ENCODE assay signal across 17 cellular contexts in genomic region chr10:67282871-67283270, GRCh38.
DNase-seq lines count a peak whose midpoint lies in the region; ATAC-seq and TF ChIP-seq lines count a peak whose summit lies in the region.
"Had no signal": no experiment of that assay in that cellular context is flagged by ENCODE, and none has a peak within 500 bp of the region (broad histone marks: within the 10 kb centered on the region; RNA-seq: fewer than 3 reads in every experiment).

No MANE protein-coding gene starts in this region.

- H3K9ac ChIP-seq in endodermal cell (ENCODE audit: extremely low read depth, low read length, poor library complexity, severe bottlenecking) (no peak overlapping the region), smooth muscle cell (ENCODE audit: low read depth) (no peak overlapping the region)

- H3K27me3 Mint-ChIP-seq in endodermal cell (ENCODE audit: insufficient read depth) (no peaks in the 10 kb centered on the region), neural crest cell (ENCODE audit: low read depth) (no peaks in the 10 kb centered on the region)

- no peaks in the 10 kb centered on the region for H3F3A ChIP-seq in smooth muscle cell (ENCODE audit: low read depth)

- H2AFZ ChIP-seq in smooth muscle cell (ENCODE audit: low read depth) = peak overlapping the region; percentile 16

- no peaks in the 10 kb centered on the region for H3K79me2 ChIP-seq in smooth muscle cell (ENCODE audit: low read depth)

- H3K4me2 ChIP-seq in smooth muscle cell = no peak overlapping the region

- no peak overlapping the region for H3K4me3 Mint-ChIP-seq in endodermal cell
- no peak overlapping the region for H3K4me3 Mint-ChIP-seq in neural crest cell
- H3K4me3 Mint-ChIP-seq: CD4-positive, alpha-beta memory T cell had no signal

- H3K36me3 ChIP-seq in endodermal cell (ENCODE audit: control insufficient read depth, insufficient read depth, low read length) (no peaks in the 10 kb centered on the region), smooth muscle cell (ENCODE audit: low read depth) (no peaks in the 10 kb centered on the region)

- H4K20me1 ChIP-seq in smooth muscle cell (ENCODE audit: low read depth) = no peaks in the 10 kb centered on the region

- DNase-seq in ELF-1 (ENCODE audit: low read depth, low spot score) = peak; percentile 3
- DNase-seq in endodermal cell = no peak
- DNase-seq in neural crest cell (ENCODE audit: low read depth, low spot score) = no peak
- no peak for DNase-seq in smooth muscle cell (lab: John Stamatoyannopoulos, UW; ENCODE audit: unreplicated experiment)
- no peak for DNase-seq in dermis blood vessel endothelial cell
- DNase-seq in NCI-H2029 treated with DMSO at 0.1 percent for 48 hours (lab: John Stamatoyannopoulos, UW) = no peak
- DNase-seq: C1 segment of cervical spinal cord; CD4-positive, alpha-beta memory T cell; COR-L47; DMS153; DND-41; GDM1; GOT3; H7; HCEC 1CT had no signal

- H3K27ac Mint-ChIP-seq in endodermal cell (peak overlapping the region; percentile 72), neural crest cell (ENCODE audit: unreplicated experiment) (peak overlapping the region; percentile 37)
- H3K27ac Mint-ChIP-seq: CD4-positive, alpha-beta memory T cell had no signal

- peak overlapping the region; percentile 0 for H3K4me3 ChIP-seq in endodermal cell (ENCODE audit: low read length)
- H3K4me3 ChIP-seq in smooth muscle cell = no peak overlapping the region

- no peak for ATAC-seq in GM19351 (IDR thresholded peaks at IDR 0.05; ENCODE audit: unreplicated experiment)
- no peak for ATAC-seq in SK-N-SH treated with all-trans-retinoic acid at 6 μM for 48 hours

- H3K4me1 ChIP-seq in endodermal cell (ENCODE audit: control insufficient read depth, insufficient read depth, low read length) = peaks cover 22% of the 10 kb centered on the region
- peaks cover 36% of the 10 kb centered on the region for H3K4me1 ChIP-seq in smooth muscle cell (ENCODE audit: low read depth)

- no peak overlapping the region for H3K27ac ChIP-seq in endodermal cell (ENCODE audit: low read depth, low read length)
- H3K27ac ChIP-seq in smooth muscle cell (ENCODE audit: low read depth) = no peak overlapping the region

- no peaks in the 10 kb centered on the region for H3K36me3 Mint-ChIP-seq in endodermal cell (ENCODE audit: low read depth)
- H3K36me3 Mint-ChIP-seq in neural crest cell (ENCODE audit: low read depth) = peaks cover 5% of the 10 kb centered on the region
- H3K36me3 Mint-ChIP-seq: CD4-positive, alpha-beta memory T cell had no signal

- H3K4me1 Mint-ChIP-seq in endodermal cell = peaks cover 35% of the 10 kb centered on the region
- peaks cover 7% of the 10 kb centered on the region for H3K4me1 Mint-ChIP-seq in neural crest cell
- H3K4me1 Mint-ChIP-seq: CD4-positive, alpha-beta memory T cell had no signal

- peaks cover 14% of the 10 kb centered on the region for H3K9me3 ChIP-seq in endodermal cell (ENCODE audit: control insufficient read depth, low read length)
- H3K9me3 ChIP-seq in smooth muscle cell (replicated peaks; ENCODE audit: low read depth) = no peaks in the 10 kb centered on the region

- TF ChIP-seq CTCF in endodermal cell (conservative IDR thresholded peaks at IDR 0.05) = no peak
- TF ChIP-seq CTCF in neural crest cell (conservative IDR thresholded peaks at IDR 0.05) = no peak
- no peak for TF ChIP-seq CTCF in smooth muscle cell (IDR thresholded peaks at IDR 0.05; ENCODE audit: borderline replicate concordance, insufficient read depth, poor library complexity, severe bottlenecking)

- H3K9me3 Mint-ChIP-seq in endodermal cell = peaks cover 2% of the 10 kb centered on the region
- peaks cover 5% of the 10 kb centered on the region for H3K9me3 Mint-ChIP-seq in neural crest cell
- H3K9me3 Mint-ChIP-seq: CD4-positive, alpha-beta memory T cell had no signal

- H3K27me3 ChIP-seq in endodermal cell (ENCODE audit: control insufficient read depth, insufficient read depth, low read length, poor library complexity, severe bottlenecking) = no peaks in the 10 kb centered on the region
- H3K27me3 ChIP-seq in smooth muscle cell (ENCODE audit: low read depth) = no peaks in the 10 kb centered on the region

TF ChIP-seq in SK-N-SH treated with all-trans-retinoic acid at 6 μM for 48 hours, 23 proteins besides CTCF, POLR2A, EP300 and RAD21 (continues in another document):
- no peak for TF ChIP-seq ZNF70 (CRISPR knock-in tag; IDR thresholded peaks at IDR 0.05)
- no peak for TF ChIP-seq TCF4 (CRISPR knock-in tag; IDR thresholded peaks at IDR 0.05; ENCODE audit: borderline replicate concordance)
- no peak for TF ChIP-seq ISL1 (CRISPR knock-in tag; IDR thresholded peaks at IDR 0.05)
- no peak for TF ChIP-seq ZFP30 (CRISPR knock-in tag; IDR thresholded peaks at IDR 0.05)
- no peak for TF ChIP-seq GLIS3 (CRISPR knock-in tag; IDR thresholded peaks at IDR 0.05)
- TF ChIP-seq ZC3H10 (CRISPR knock-in tag; IDR thresholded peaks at IDR 0.05) = no peak
- TF ChIP-seq TSHZ2 (CRISPR knock-in tag; IDR thresholded peaks at IDR 0.05) = no peak
- no peak for TF ChIP-seq CSRNP3 (CRISPR knock-in tag; IDR thresholded peaks at IDR 0.05)
- TF ChIP-seq ESRRG (CRISPR knock-in tag; IDR thresholded peaks at IDR 0.05) = no peak
- TF ChIP-seq SNAI2 (CRISPR knock-in tag; IDR thresholded peaks at IDR 0.05) = no peak
- no peak for TF ChIP-seq ZFP3 (CRISPR knock-in tag; IDR thresholded peaks at IDR 0.05)
- no peak for TF ChIP-seq ZNF565 (CRISPR knock-in tag; conservative IDR thresholded peaks at IDR 0.05; ENCODE audit: low read depth)
- TF ChIP-seq TOX (CRISPR knock-in tag; IDR thresholded peaks at IDR 0.05; ENCODE audit: borderline replicate concordance) = no peak
- no peak for TF ChIP-seq OSR1 (CRISPR knock-in tag; IDR thresholded peaks at IDR 0.05)
- no peak for TF ChIP-seq PPARA (CRISPR knock-in tag; IDR thresholded peaks at IDR 0.05; ENCODE audit: borderline replicate concordance)
- TF ChIP-seq ZNF8 (CRISPR knock-in tag; IDR thresholded peaks at IDR 0.05) = no peak
- TF ChIP-seq CREB5 (CRISPR knock-in tag; IDR thresholded peaks at IDR 0.05; ENCODE audit: low read depth) = no peak
